In genomic region chr15:72994778-72995177, GRCh38 we compare ENCODE assay signal across 10 cellular contexts. TPM values are rescaled to one million over a fixed set of nuclear protein-coding genes. Genes with fewer than 3 reads are reported as not detected.
A peak's percentile ranks its signal among the peaks of the same experiment; 100 is the strongest.
DNase-seq lines count a peak whose midpoint lies in the region; ATAC-seq and TF ChIP-seq lines count a peak whose summit lies in the region.
"Had no signal": no experiment of that assay in that cellular context is flagged by ENCODE, and none has a peak within 500 bp of the region (broad histone marks: within the 10 kb centered on the region; RNA-seq: fewer than 3 reads in every experiment).

No MANE protein-coding gene starts in this region.

- no peaks in the 10 kb centered on the region for H3K79me1 ChIP-seq in mesenchymal stem cell (replicated peaks; ENCODE audit: low read length, poor library complexity, severe bottlenecking)

- peak overlapping the region; percentile 34 to 35 for H3K18ac ChIP-seq in mesenchymal stem cell (ENCODE audit: low read depth in 1 of 2, low read length in 2 of 2)

- no peak overlapping the region for H2BK5ac ChIP-seq in mesenchymal stem cell (ENCODE audit: low read depth, low read length, poor library complexity, severe bottlenecking)

- TF ChIP-seq CTCF in A673 (conservative IDR thresholded peaks at IDR 0.05; ENCODE audit: low read depth, low read length): no peak

- WGBS in mesenchymal stem cell: 36% methylated on average over 8 of the region's 8 CpGs

- no peak overlapping the region for H3K27ac ChIP-seq in A673 (ENCODE audit: low read depth, low read length, poor library complexity, severe bottlenecking)
- H3K27ac ChIP-seq in mesenchymal stem cell (ENCODE audit: low read length, poor library complexity, severe bottlenecking): no peak overlapping the region
- H3K27ac ChIP-seq: body of pancreas had no signal

- H3K36me3 ChIP-seq in A673 (ENCODE audit: insufficient read depth, low read length, poor library complexity, severe bottlenecking): no peaks in the 10 kb centered on the region
- no peaks in the 10 kb centered on the region for H3K36me3 ChIP-seq in mesenchymal stem cell (ENCODE audit: control insufficient read depth in 1 of 2, insufficient read depth in 2 of 2, low read depth in 1 of 2, low read length in 2 of 2)

- H3K23ac ChIP-seq in mesenchymal stem cell (ENCODE audit: low read length in 2 of 2): no peak overlapping the region

- H2BK15ac ChIP-seq in mesenchymal stem cell (ENCODE audit: low read depth, poor library complexity, severe bottlenecking): no peak overlapping the region

- peak overlapping the region in 1 of 2 experiments; percentile 83 for H2BK12ac ChIP-seq in mesenchymal stem cell (ENCODE audit: low read length in 2 of 2)

- ATAC-seq in GM21423 (IDR thresholded peaks at IDR 0.05; ENCODE audit: unreplicated experiment) (no peak), HG03342 (IDR thresholded peaks at IDR 0.05; ENCODE audit: unreplicated experiment) (no peak)
- ATAC-seq: body of pancreas had no signal

- CTCF ChIA-PET in A673 (lab: Charles Lee): no interaction called here

- H4K91ac ChIP-seq in mesenchymal stem cell (ENCODE audit: low read length): no peak overlapping the region

- DNase-seq in A673 (ENCODE audit: low spot score) (peak; percentile 26), NCI-H146 (lab: John Stamatoyannopoulos, UW) (peak; percentile 20), astrocyte of the hippocampus (ENCODE audit: low read depth, low spot score) (peak; percentile 22), mesenchymal stem cell (no peak), 8988T (no peak), COLO668 (lab: John Stamatoyannopoulos, UW; ENCODE audit: unreplicated experiment) (no peak)
- DNase-seq: stimulated activated CD4-positive, alpha-beta T cell treated with anti-CD3 and anti-CD28 coated beads, Interleukin-12 subunit alpha, Interleukin-12 subunit beta, amount 100 ng/mL, for 4 hours had no signal

- H2BK120ac ChIP-seq in mesenchymal stem cell (ENCODE audit: low read depth, low read length): no peak overlapping the region

- H3K4ac ChIP-seq in mesenchymal stem cell (ENCODE audit: low read depth in 1 of 2, low read length in 2 of 2): peak overlapping the region in 1 of 2 experiments; percentile 78

- no peak overlapping the region for H3K4me3 ChIP-seq in A673 (ENCODE audit: low read depth, low read length, poor library complexity, severe bottlenecking)
- peak overlapping the region in 1 of 2 experiments; percentile 42 for H3K4me3 ChIP-seq in mesenchymal stem cell (ENCODE audit: insufficient read depth in 1 of 2, low read depth in 1 of 2, low read length in 2 of 2)
- H3K4me3 ChIP-seq: body of pancreas had no signal

- no peaks in the 10 kb centered on the region for H3K9me3 ChIP-seq in A673 (ENCODE audit: low read depth, low read length, poor library complexity, severe bottlenecking)
- H3K9me3 ChIP-seq in mesenchymal stem cell (ENCODE audit: control insufficient read depth, low read length): no peaks in the 10 kb centered on the region
- H3K9me3 ChIP-seq: body of pancreas had no signal

- peaks cover 7% of the 10 kb centered on the region for H3K4me1 ChIP-seq in A673 (ENCODE audit: insufficient read depth, low read length, poor library complexity, severe bottlenecking)
- peaks cover 5% of the 10 kb centered on the region for H3K4me1 ChIP-seq in mesenchymal stem cell (ENCODE audit: control insufficient read depth, insufficient read depth, low read depth, low read length)
- H3K4me1 ChIP-seq: body of pancreas had no signal

- BruUV-seq in A673 (replicated peaks; lab: Mats Ljungman, UMichigan): no TSS peak

- H3K4me2 ChIP-seq in mesenchymal stem cell (ENCODE audit: low read length, poor library complexity, severe bottlenecking): no peak overlapping the region

- H3K14ac ChIP-seq in mesenchymal stem cell (ENCODE audit: low read length in 2 of 2): no peak overlapping the region

- H4K8ac ChIP-seq in mesenchymal stem cell (ENCODE audit: low read length): peak overlapping the region; percentile 82

- intact Hi-C loops in A673 (cut with micrococcal nuclease; ENCODE audit: unreplicated experiment): no loop called here

- H3K9ac ChIP-seq in mesenchymal stem cell (ENCODE audit: low read length): peak overlapping the region; percentile 77

- H3K27me3 ChIP-seq in A673 (replicated peaks; ENCODE audit: insufficient read depth, low read depth, low read length, poor library complexity): no peaks in the 10 kb centered on the region
- H3K27me3 ChIP-seq in mesenchymal stem cell (ENCODE audit: control insufficient read depth in 1 of 2, insufficient read depth in 1 of 2, low read length in 2 of 2): peaks cover 0 to 5% of the 10 kb centered on the region in 2 experiments
- H3K27me3 ChIP-seq: body of pancreas had no signal

- POLR2A ChIA-PET in A673 (lab: Charles Lee; ENCODE audit: low non-redundant PET): no interaction called here

- H2AFZ ChIP-seq in mesenchymal stem cell (ENCODE audit: low read depth, low read length): no peak overlapping the region

- H2AK5ac ChIP-seq in mesenchymal stem cell (ENCODE audit: low read length, severe bottlenecking): no peak overlapping the region

RNA-seq across cellular contexts. Expression of gene NEO1, which starts 57.5 kb away (rescaled TPM):
- total RNA-seq in A673 (2021): 63.7 and 72.6 TPM in 2 replicates
- 90.4 TPM for polyA plus RNA-seq in mesenchymal stem cell (2013, experiment 1 of 2)
- polyA plus RNA-seq in mesenchymal stem cell (2013, experiment 2 of 2): 85.2 TPM

Comparison
In these comparisons a context has a peak if more than half of its experiments do, and no peak if none do; other contexts are left out.
1. DNase-seq: peak in A673 (single experiment), NCI-H146 (single experiment) and astrocyte of the hippocampus (single experiment); none in mesenchymal stem cell (single experiment), 8988T (single experiment) and COLO668 (single experiment).